Comparison of ENCODE assay signal across 8 cellular contexts in the genomic region with DNA sequence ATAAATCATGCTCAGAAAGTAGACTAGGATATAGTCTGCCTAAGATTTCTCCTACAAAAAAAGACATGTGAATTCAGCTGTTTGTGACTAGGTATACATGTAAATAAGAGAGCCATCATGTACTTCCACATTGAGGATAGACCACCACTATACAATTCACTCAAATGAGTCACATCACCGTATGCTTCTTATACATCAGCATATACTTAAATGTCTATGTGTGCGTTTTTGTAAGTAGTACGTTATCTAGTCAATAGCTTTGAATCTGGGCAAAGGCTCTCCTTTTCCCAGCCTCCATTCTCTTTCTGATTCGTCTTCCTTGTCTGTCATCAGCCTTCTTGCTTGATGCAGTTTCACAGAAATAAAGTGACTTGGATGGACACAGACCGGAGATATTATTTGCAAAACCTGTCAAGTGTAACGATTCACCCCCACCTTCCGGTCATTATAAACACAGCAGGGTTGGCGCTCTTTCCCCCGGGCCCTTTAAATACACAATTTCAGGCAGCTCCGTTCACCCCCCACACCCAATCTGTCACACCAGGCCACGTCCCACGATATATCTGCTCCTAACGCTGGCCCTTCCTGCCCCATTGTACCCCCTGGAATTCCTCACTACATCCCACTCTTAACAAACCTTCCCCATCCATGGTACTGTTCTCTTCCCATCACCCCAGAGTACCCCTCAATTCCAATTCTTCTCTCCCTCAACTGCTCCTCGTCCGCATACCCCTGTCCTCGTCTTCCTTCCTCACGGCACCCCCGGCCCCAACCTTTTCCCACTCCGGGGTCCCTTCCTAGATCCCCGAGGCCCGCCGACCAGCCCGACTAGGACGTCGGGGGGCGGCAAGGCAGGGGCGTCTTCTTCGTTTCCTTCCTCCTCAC. TPM values are rescaled to one million over a fixed set of nuclear protein-coding genes. Genes with fewer than 3 reads are reported as not detected.
DNase-seq lines count a peak whose midpoint lies in the region; ATAC-seq and TF ChIP-seq lines count a peak whose summit lies in the region.

No MANE protein-coding gene starts in this region.

- H3K4me3 ChIP-seq in esophagus muscularis mucosa (peak overlapping the region; percentile 85 to 93 (median 90)), testis (peak overlapping the region; percentile 83 to 99)

- TF ChIP-seq CTCF in esophagus muscularis mucosa (IDR thresholded peaks at IDR 0.05) (peak in 2 of 3 experiments; percentile 24 to 40), testis (IDR thresholded peaks at IDR 0.05) (peak in 1 of 3 experiments; percentile 24)

- intact Hi-C loops in Right ventricle myocardium inferior (cut with DNase I) (loop anchor here (1.0 kb wide), 1 partner anchor 791 kb away; no protein-coding TSS in a partner anchor), cardiac septum (cut with DNase I) (loop anchor here (1.0 to 2.0 kb wide), 2 partner anchors 40 to 96 kb away; a partner anchor contains a TSS), esophagus muscularis mucosa (cut with DNase I) (no loop called here), testis (cut with DNase I; ENCODE audit: low total_unique reads) (no loop called here)

- H3K4me3 Mint-ChIP-seq in naive B cell = peak overlapping the region; percentile 93 to 100 (median 99)

- H3K36me3 ChIP-seq in esophagus muscularis mucosa (peaks cover 10 to 21% (median 16%) of the 10 kb centered on the region in 4 donors), testis (ENCODE audit: low read depth, missing control alignments) (no peaks in the 10 kb centered on the region)

- no peaks in the 10 kb centered on the region for H3K27me3 Mint-ChIP-seq in naive B cell

- no peaks in the 10 kb centered on the region for H3K9me3 ChIP-seq in esophagus muscularis mucosa
- no peaks in the 10 kb centered on the region for H3K9me3 ChIP-seq in testis

- H3K4me1 Mint-ChIP-seq in naive B cell = peaks cover 21 to 40% (median 26%) of the 10 kb centered on the region in 3 donors

- ATAC-seq in Right ventricle myocardium inferior (peak; percentile 40), HG03175 (IDR thresholded peaks at IDR 0.05; ENCODE audit: unreplicated experiment) (peak; percentile 44), naive B cell (ENCODE audit: low read depth in 2 of 2) (peak in 1 of 2 donors; percentile 4)

- H3K4me1 ChIP-seq in esophagus muscularis mucosa (peaks cover 28 to 45% (median 36%) of the 10 kb centered on the region in 4 donors), testis (peaks cover 27% of the 10 kb centered on the region)

- TF ChIP-seq EP300 in esophagus muscularis mucosa (IDR thresholded peaks at IDR 0.05) = no peak

- DNase-seq in Right ventricle myocardium inferior (ENCODE audit: missing footprints) = no peak
- DNase-seq in cardiac septum (ENCODE audit: low spot score) = no peak
- peak; percentile 26 for DNase-seq in NOMO-1 treated with dmso at 0.1 percent for 144 hours (lab: John Stamatoyannopoulos, UW; ENCODE audit: unreplicated experiment)
- peak; percentile 25 for DNase-seq in activated T-cell treated with anti-CD3 and anti-CD28 coated beads for 48 hours (ENCODE audit: low read depth)
- DNase-seq in esophagus muscularis mucosa (ENCODE audit: extremely low spot score) = peak; percentile 93
- no peak for DNase-seq in naive B cell
- peak; percentile 74 for DNase-seq in testis

- peak overlapping the region; percentile 95 to 100 (median 98) for H3K27ac Mint-ChIP-seq in naive B cell

- under 1% methylated on average over 28 of the region's 28 CpGs for WGBS in esophagus muscularis mucosa
- WGBS in testis, 2 donors = 1% methylated on average over 28 of the region's 28 CpGs

- no peaks in the 10 kb centered on the region for H3K9me3 Mint-ChIP-seq in naive B cell

- peaks cover 6 to 9% of the 10 kb centered on the region in 2 donors for H3K36me3 Mint-ChIP-seq in naive B cell

- no peak for TF ChIP-seq POLR2A in esophagus muscularis mucosa (IDR thresholded peaks at IDR 0.05; ENCODE audit: low read depth)
- TF ChIP-seq POLR2A in testis (IDR thresholded peaks at IDR 0.05) = no peak

- H3K27ac ChIP-seq in esophagus muscularis mucosa (replicated peaks in 1 of 4) = peak overlapping the region; percentile 96 to 98 (median 97)
- peak overlapping the region; percentile 99 to 100 for H3K27ac ChIP-seq in testis

- H3K27me3 ChIP-seq in esophagus muscularis mucosa (no peaks in the 10 kb centered on the region), testis (no peaks in the 10 kb centered on the region)

RNA-seq across cellular contexts. Expression of a gene that starts 0.6 kb away (rescaled TPM):
- total RNA-seq in Right ventricle myocardium inferior (11.4 TPM), cardiac septum (8.7 TPM), esophagus muscularis mucosa (10 to 100 TPM; 14.2 to 19.9 (median 16.1) TPM), testis (10 to 100 TPM; 22.6 to 23.7 TPM)
- polyA plus RNA-seq in naive B cell (ENCODE audit: low read depth in 6 of 6) (10 to 100 TPM; 15.0 to 24.8 (median 19.4) TPM), testis (ENCODE audit: insufficient read depth, low read depth, low replicate concordance) (28.6 TPM)

RNA-seq across cellular contexts. Expression of a gene that starts 40.2 kb away (rescaled TPM):
- total RNA-seq in Right ventricle myocardium inferior = 18.9 TPM
- total RNA-seq in cardiac septum = 14.4 TPM
- total RNA-seq in esophagus muscularis mucosa = 10 to 100 TPM; 17.5 to 20.9 (median 20.0) TPM
- 10 to 100 TPM; 21.7 to 33.3 (median 28.0) TPM for polyA plus RNA-seq in naive B cell (ENCODE audit: low read depth in 6 of 6)
- total RNA-seq in testis = 10 to 100 TPM; 47.5 to 50.3 TPM
- polyA plus RNA-seq in testis (ENCODE audit: insufficient read depth, low read depth, low replicate concordance) = 47.2 TPM

Comparison
In these comparisons a context has a peak if more than half of its experiments do, and no peak if none do; other contexts are left out.
1. DNase-seq: peak in NOMO-1 treated with dmso at 0.1 percent for 144 hours (single experiment), activated T-cell treated with anti-CD3 and anti-CD28 coated beads for 48 hours (single experiment), esophagus muscularis mucosa (single experiment) and testis (single experiment); none in Right ventricle myocardium inferior (single experiment), cardiac septum (single experiment) and naive B cell (single experiment).
2. intact Hi-C loops: an anchor here in Right ventricle myocardium inferior (1.0 kb wide) and cardiac septum (1.0 to 2.0 kb wide); none called in esophagus muscularis mucosa and testis.